In genomic region chr4:78862314-78862737, GRCh38 we compare ENCODE assay signal across 1 cellular context.
TF ChIP-seq lines count a peak whose summit lies in the region.

No MANE protein-coding gene starts in this region.

TF ChIP-seq in HepG2, 621 proteins besides CTCF, POLR2A, EP300 and RAD21 (continued from another document and continues in another):
- TF ChIP-seq ARID4A (CRISPR knock-in tag; IDR thresholded peaks at IDR 0.05; ENCODE audit: borderline replicate concordance) (no peak; the same call in 1 of the 2 replicates), PITX1 (CRISPR knock-in tag; IDR thresholded peaks at IDR 0.05) (no peak), TP53 (CRISPR knock-in tag; conservative IDR thresholded peaks at IDR 0.05) (no peak; the same call in 1 of the 2 replicates), HIVEP1 (CRISPR knock-in tag; IDR thresholded peaks at IDR 0.05) (no peak), NFATC3 (CRISPR knock-in tag; IDR thresholded peaks at IDR 0.05) (no peak), ZNF329 (CRISPR knock-in tag; IDR thresholded peaks at IDR 0.05; ENCODE audit: low read depth) (no peak), ZNF484 (CRISPR knock-in tag; IDR thresholded peaks at IDR 0.05; ENCODE audit: borderline replicate concordance, low read depth) (no peak), NR1H2 (CRISPR knock-in tag; IDR thresholded peaks at IDR 0.05; ENCODE audit: borderline replicate concordance, low read depth) (no peak), TIGD3 (CRISPR knock-in tag; IDR thresholded peaks at IDR 0.05; ENCODE audit: borderline replicate concordance) (no peak), NCOR1 (IDR thresholded peaks at IDR 0.05; ENCODE audit: borderline replicate concordance, low read length) (peak; percentile 85), GABPB1 (CRISPR knock-in tag; IDR thresholded peaks at IDR 0.05) (no peak), HOXA3 (CRISPR knock-in tag; IDR thresholded peaks at IDR 0.05) (no peak), HMG20A (CRISPR knock-in tag; IDR thresholded peaks at IDR 0.05; ENCODE audit: borderline replicate concordance) (peak; percentile 81), TAF15 (IDR thresholded peaks at IDR 0.05; ENCODE audit: low read depth, low read length, poor library complexity, severe bottlenecking) (no peak), ZBTB25 (CRISPR knock-in tag; IDR thresholded peaks at IDR 0.05) (peak; percentile 65; the same call in 1 of the 2 replicates), ZNF557 (CRISPR knock-in tag; IDR thresholded peaks at IDR 0.05) (no peak), MBD4 (IDR thresholded peaks at IDR 0.05; ENCODE audit: borderline replicate concordance, low read length) (no peak; the same call in 1 of the 2 replicates), THYN1 (CRISPR knock-in tag; IDR thresholded peaks at IDR 0.05; ENCODE audit: borderline replicate concordance, low read depth) (no peak), PHB2 (IDR thresholded peaks at IDR 0.05; ENCODE audit: partially characterized antibody) (no peak), TBX2 (CRISPR knock-in tag; IDR thresholded peaks at IDR 0.05; ENCODE audit: borderline replicate concordance) (no peak), ZNF512 (CRISPR knock-in tag; IDR thresholded peaks at IDR 0.05) (no peak), IRF9 (CRISPR knock-in tag; IDR thresholded peaks at IDR 0.05; ENCODE audit: borderline replicate concordance) (no peak), ZSCAN30 (CRISPR knock-in tag; IDR thresholded peaks at IDR 0.05) (no peak), SATB2 (CRISPR knock-in tag; IDR thresholded peaks at IDR 0.05) (no peak), PRDM10 (CRISPR knock-in tag; IDR thresholded peaks at IDR 0.05; ENCODE audit: low read depth) (no peak), ZNF337 (CRISPR knock-in tag; IDR thresholded peaks at IDR 0.05; ENCODE audit: borderline replicate concordance, low read depth) (no peak), MYC (CRISPR knock-in tag; IDR thresholded peaks at IDR 0.05; ENCODE audit: borderline replicate concordance) (no peak), ELF3 (CRISPR knock-in tag; IDR thresholded peaks at IDR 0.05) (peak; percentile 71; the same call in 1 of the 2 replicates), FIP1L1 (IDR thresholded peaks at IDR 0.05; ENCODE audit: borderline replicate concordance, insufficient read depth, low read depth, low read length) (no peak), ZNF609 (CRISPR knock-in tag; IDR thresholded peaks at IDR 0.05; ENCODE audit: borderline replicate concordance) (no peak), ZNF12 (CRISPR knock-in tag; IDR thresholded peaks at IDR 0.05) (peak; percentile 88), ZNF574 (CRISPR knock-in tag; IDR thresholded peaks at IDR 0.05) (no peak), ZNF460 (CRISPR knock-in tag; IDR thresholded peaks at IDR 0.05; ENCODE audit: borderline replicate concordance) (no peak; the same call in 1 of the 2 replicates), MEIS1 (CRISPR knock-in tag; IDR thresholded peaks at IDR 0.05; ENCODE audit: borderline replicate concordance) (no peak), HBP1 (CRISPR knock-in tag; IDR thresholded peaks at IDR 0.05; ENCODE audit: low read depth) (no peak), MBNL3 (CRISPR knock-in tag; conservative IDR thresholded peaks at IDR 0.05) (no peak)
